ENCODE assay signal across 17 cellular contexts in the genomic region with DNA sequence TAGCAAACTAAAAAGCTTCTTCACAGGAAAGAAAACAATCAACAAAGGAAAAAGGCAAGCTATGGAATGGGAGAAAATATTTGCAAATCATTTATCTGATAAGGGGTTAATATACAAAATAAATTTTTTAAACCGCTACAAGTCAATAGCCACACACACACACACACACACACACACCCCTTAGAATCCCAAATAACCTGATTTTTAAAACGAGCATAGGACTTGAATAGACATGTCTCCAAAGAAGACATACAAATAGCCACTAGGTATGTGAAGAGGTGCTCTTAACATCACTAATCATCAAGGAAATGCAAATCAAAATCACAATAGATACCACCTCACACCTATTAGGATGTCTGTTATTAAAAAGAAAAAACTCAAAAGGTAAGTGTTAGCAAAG.
DNase-seq lines count a peak whose midpoint lies in the region; ATAC-seq and TF ChIP-seq lines count a peak whose summit lies in the region.
"Had no signal": no experiment of that assay in that cellular context is flagged by ENCODE, and none has a peak within 500 bp of the region (broad histone marks: within the 10 kb centered on the region; RNA-seq: fewer than 3 reads in every experiment).

No MANE protein-coding gene starts in this region.

- peaks cover 15% of the 10 kb centered on the region for H3K36me3 Mint-ChIP-seq in T-helper 1 cell treated with Interleukin-12 subunit alpha and Interleukin-12 subunit beta and Interleukin-4 antibody, amounts not matched to agents 30 μg/mL and 1 μg/mL, for 36 hours (ENCODE audit: low read depth)
- H3K36me3 Mint-ChIP-seq in IgD-negative memory B cell = peaks cover 2% of the 10 kb centered on the region
- no peaks in the 10 kb centered on the region for H3K36me3 Mint-ChIP-seq in WTC11
- H3K36me3 Mint-ChIP-seq in neural progenitor cell = no peaks in the 10 kb centered on the region
- H3K36me3 Mint-ChIP-seq in activated T-helper 2 cell treated with anti-CD3 and anti-CD28 coated beads, Interferon-gamma antibody, Interleukin-2, Interleukin-4, amounts not matched to agents 10 μg/mL and 5 μg/mL and 100 μg/mL, durations not matched to agents 14 hours and 24 hours and 36 hours (ENCODE audit: low read depth) = peaks cover 8% of the 10 kb centered on the region

- H3K9me3 Mint-ChIP-seq in T-helper 1 cell treated with Interleukin-12 subunit alpha and Interleukin-12 subunit beta and Interleukin-4 antibody, amounts not matched to agents 30 μg/mL and 1 μg/mL, for 36 hours = peaks cover 38% of the 10 kb centered on the region
- H3K9me3 Mint-ChIP-seq in IgD-negative memory B cell = peaks cover 12 to 31% (median 23%) of the 10 kb centered on the region in 3 donors
- no peaks in the 10 kb centered on the region for H3K9me3 Mint-ChIP-seq in WTC11
- peaks cover 27% of the 10 kb centered on the region for H3K9me3 Mint-ChIP-seq in neural progenitor cell
- peaks cover 33% of the 10 kb centered on the region for H3K9me3 Mint-ChIP-seq in activated T-helper 2 cell treated with anti-CD3 and anti-CD28 coated beads, Interferon-gamma antibody, Interleukin-2, Interleukin-4, amounts not matched to agents 10 μg/mL and 5 μg/mL and 100 μg/mL, durations not matched to agents 14 hours and 24 hours and 36 hours

- no peak overlapping the region for H3K4me2 ChIP-seq in neural progenitor cell
- H3K4me2 ChIP-seq: BLaER1 treated with 17β-estradiol and CSF1 and Interleukin-3, amounts not matched to agents 10 nM and 100 nM had no signal

- H3K27me3 ChIP-seq in neural progenitor cell = peaks cover 100% of the 10 kb centered on the region

- peaks cover 11% of the 10 kb centered on the region for H3K4me1 Mint-ChIP-seq in T-helper 1 cell treated with Interleukin-12 subunit alpha and Interleukin-12 subunit beta and Interleukin-4 antibody, amounts not matched to agents 30 μg/mL and 1 μg/mL, for 36 hours (ENCODE audit: low read depth)
- H3K4me1 Mint-ChIP-seq in IgD-negative memory B cell (peaks cover 2 to 11% (median 4%) of the 10 kb centered on the region in 3 donors), WTC11 (peaks cover 29% of the 10 kb centered on the region), neural progenitor cell (no peaks in the 10 kb centered on the region)
- peaks cover 6% of the 10 kb centered on the region for H3K4me1 Mint-ChIP-seq in activated T-helper 2 cell treated with anti-CD3 and anti-CD28 coated beads, Interferon-gamma antibody, Interleukin-2, Interleukin-4, amounts not matched to agents 10 μg/mL and 5 μg/mL and 100 μg/mL, durations not matched to agents 14 hours and 24 hours and 36 hours (ENCODE audit: low read depth)

- peaks cover 6% of the 10 kb centered on the region for H3K4me1 ChIP-seq in neural progenitor cell
- H3K4me1 ChIP-seq: BLaER1 treated with 17β-estradiol and CSF1 and Interleukin-3, amounts not matched to agents 10 nM and 100 nM; Peyer's patch had no signal

- no peak overlapping the region for H3K27ac ChIP-seq in neural progenitor cell
- H3K27ac ChIP-seq: BLaER1 treated with 17β-estradiol and CSF1 and Interleukin-3, amounts not matched to agents 10 nM and 100 nM; Peyer's patch had no signal

- H3K27ac Mint-ChIP-seq in T-helper 1 cell treated with Interleukin-12 subunit alpha and Interleukin-12 subunit beta and Interleukin-4 antibody, amounts not matched to agents 30 μg/mL and 1 μg/mL, for 36 hours = peak overlapping the region; percentile 41
- H3K27ac Mint-ChIP-seq in IgD-negative memory B cell (peak overlapping the region in 2 of 3 donors; percentile 59 to 80), WTC11 (no peak overlapping the region), neural progenitor cell (no peak overlapping the region)
- no peak overlapping the region for H3K27ac Mint-ChIP-seq in activated T-helper 2 cell treated with anti-CD3 and anti-CD28 coated beads, Interferon-gamma antibody, Interleukin-2, Interleukin-4, amounts not matched to agents 10 μg/mL and 5 μg/mL and 100 μg/mL, durations not matched to agents 14 hours and 24 hours and 36 hours

- ATAC-seq in WTC11 (no peak), GM19467 (IDR thresholded peaks at IDR 0.05; ENCODE audit: unreplicated experiment) (no peak)

- intact Hi-C loops in activated T-helper 2 cell treated with anti-CD3 and anti-CD28 coated beads, Interferon-gamma antibody, Interleukin-2, Interleukin-4, amounts not matched to agents 10 μg/mL and 5 μg/mL and 100 μg/mL, durations not matched to agents 14 hours and 24 hours and 36 hours (cut with micrococcal nuclease) = loop anchor here (5.0 kb wide), 1 partner anchor 39 kb away; no protein-coding TSS in a partner anchor

- peak overlapping the region; percentile 16 for H3K4me3 Mint-ChIP-seq in T-helper 1 cell treated with Interleukin-12 subunit alpha and Interleukin-12 subunit beta and Interleukin-4 antibody, amounts not matched to agents 30 μg/mL and 1 μg/mL, for 36 hours
- peak overlapping the region in 2 of 4 donors; percentile 54 to 70 for H3K4me3 Mint-ChIP-seq in IgD-negative memory B cell
- peak overlapping the region; percentile 80 for H3K4me3 Mint-ChIP-seq in WTC11
- peak overlapping the region; percentile 17 for H3K4me3 Mint-ChIP-seq in neural progenitor cell
- H3K4me3 Mint-ChIP-seq in activated T-helper 2 cell treated with anti-CD3 and anti-CD28 coated beads, Interferon-gamma antibody, Interleukin-2, Interleukin-4, amounts not matched to agents 10 μg/mL and 5 μg/mL and 100 μg/mL, durations not matched to agents 14 hours and 24 hours and 36 hours (ENCODE audit: low read depth) = no peak overlapping the region

- H2AFZ ChIP-seq in neural progenitor cell (replicated peaks) = no peak overlapping the region

- DNase-seq in T-helper 1 cell (no peak), WTC11 (ENCODE audit: low spot score) (no peak), neural progenitor cell (ENCODE audit: low spot score) (no peak), NCI-H2196 treated with DMSO at 0.1 percent for 48 hours (lab: John Stamatoyannopoulos, UW; ENCODE audit: unreplicated experiment) (no peak)
- DNase-seq in activated T-helper 2 cell treated with anti-CD3 and anti-CD28 coated beads, Interferon-gamma antibody, Interleukin-2, Interleukin-4, amounts not matched to agents 10 μg/mL and 5 μg/mL and 100 μg/mL, durations not matched to agents 14 hours and 24 hours and 36 hours (ENCODE audit: low spot score) = no peak
- DNase-seq: IMR-90, NCI-H1048, NCI-H146, NCI-H2081 treated with DMSO at 0.1 percent for 48 hours, NCI-H226, NCI-H526, Peyer's patch, Right ventricle myocardium superior had no signal

- CTCF ChIA-PET in WTC11 (lab: Charles Lee) = interaction anchor here (0.6 kb wide), 1 partner anchor 172 kb away, joined by 3 read pairs; no protein-coding TSS in a partner anchor

- H3K4me3 ChIP-seq in neural progenitor cell = no peak overlapping the region
- H3K4me3 ChIP-seq: BLaER1 treated with 17β-estradiol and CSF1 and Interleukin-3, amounts not matched to agents 10 nM and 100 nM; Peyer's patch had no signal

- no peaks in the 10 kb centered on the region for H3K36me3 ChIP-seq in neural progenitor cell
- H3K36me3 ChIP-seq: BLaER1 treated with 17β-estradiol and CSF1 and Interleukin-3, amounts not matched to agents 10 nM and 100 nM; Peyer's patch had no signal

- H3K27me3 Mint-ChIP-seq in T-helper 1 cell treated with Interleukin-12 subunit alpha and Interleukin-12 subunit beta and Interleukin-4 antibody, amounts not matched to agents 30 μg/mL and 1 μg/mL, for 36 hours (ENCODE audit: low read depth) = peaks cover 81% of the 10 kb centered on the region
- H3K27me3 Mint-ChIP-seq in IgD-negative memory B cell = peaks cover 71% of the 10 kb centered on the region
- H3K27me3 Mint-ChIP-seq in WTC11 (ENCODE audit: low read depth) = peaks cover 79% of the 10 kb centered on the region
- H3K27me3 Mint-ChIP-seq in neural progenitor cell (ENCODE audit: insufficient read depth, low read depth) = peaks cover 75% of the 10 kb centered on the region
- peaks cover 73% of the 10 kb centered on the region for H3K27me3 Mint-ChIP-seq in activated T-helper 2 cell treated with anti-CD3 and anti-CD28 coated beads, Interferon-gamma antibody, Interleukin-2, Interleukin-4, amounts not matched to agents 10 μg/mL and 5 μg/mL and 100 μg/mL, durations not matched to agents 14 hours and 24 hours and 36 hours (ENCODE audit: low read depth)

- H4K20me1 ChIP-seq in neural progenitor cell (ENCODE audit: low read depth) = no peaks in the 10 kb centered on the region
- H4K20me1 ChIP-seq: BLaER1 treated with 17β-estradiol and CSF1 and Interleukin-3, amounts not matched to agents 10 nM and 100 nM had no signal

- POLR2A ChIA-PET in WTC11 (lab: Charles Lee) = interaction anchor here (0.6 kb wide), 1 partner anchor 23 kb away, joined by 3 read pairs; no protein-coding TSS in a partner anchor

- no peak for TF ChIP-seq CTCF in WTC11 (IDR thresholded peaks at IDR 0.05)
- no peak for TF ChIP-seq CTCF in neural progenitor cell (IDR thresholded peaks at IDR 0.05)

- H3K9me3 ChIP-seq in neural progenitor cell (ENCODE audit: low read depth) = no peaks in the 10 kb centered on the region
- H3K9me3 ChIP-seq: Peyer's patch had no signal

- H3K79me2 ChIP-seq in neural progenitor cell (ENCODE audit: low read depth) = no peaks in the 10 kb centered on the region

- H3F3A ChIP-seq in neural progenitor cell (ENCODE audit: low read depth) = peaks cover 22% of the 10 kb centered on the region

- H3K9ac ChIP-seq in neural progenitor cell = no peak overlapping the region
- H3K9ac ChIP-seq: BLaER1 treated with 17β-estradiol and CSF1 and Interleukin-3, amounts not matched to agents 10 nM and 100 nM had no signal

TF ChIP-seq in WTC11, 78 proteins besides CTCF, POLR2A, EP300 and RAD21:
- TF ChIP-seq, protein P1, sequence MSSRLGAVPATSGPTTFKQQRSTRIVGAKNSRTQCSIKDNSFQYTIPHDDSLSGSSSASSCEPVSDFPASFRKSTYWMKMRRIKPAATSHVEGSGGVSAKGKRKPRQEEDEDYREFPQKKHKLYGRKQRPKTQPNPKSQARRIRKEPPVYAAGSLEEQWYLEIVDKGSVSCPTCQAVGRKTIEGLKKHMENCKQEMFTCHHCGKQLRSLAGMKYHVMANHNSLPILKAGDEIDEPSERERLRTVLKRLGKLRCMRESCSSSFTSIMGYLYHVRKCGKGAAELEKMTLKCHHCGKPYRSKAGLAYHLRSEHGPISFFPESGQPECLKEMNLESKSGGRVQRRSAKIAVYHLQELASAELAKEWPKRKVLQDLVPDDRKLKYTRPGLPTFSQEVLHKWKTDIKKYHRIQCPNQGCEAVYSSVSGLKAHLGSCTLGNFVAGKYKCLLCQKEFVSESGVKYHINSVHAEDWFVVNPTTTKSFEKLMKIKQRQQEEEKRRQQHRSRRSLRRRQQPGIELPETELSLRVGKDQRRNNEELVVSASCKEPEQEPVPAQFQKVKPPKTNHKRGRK (CRISPR knock-in tag; IDR thresholded peaks at IDR 0.05; ENCODE audit: borderline replicate concordance) = no peak
- TF ChIP-seq ZNF263 (CRISPR knock-in tag; IDR thresholded peaks at IDR 0.05; ENCODE audit: low read depth) = no peak
- TF ChIP-seq ETV6 (CRISPR knock-in tag; IDR thresholded peaks at IDR 0.05) = no peak

Comparison
In these comparisons a context has a peak if more than half of its experiments do, and no peak if none do; other contexts are left out.
1. H3K27ac Mint-ChIP-seq: peak in T-helper 1 cell treated with Interleukin-12 subunit alpha and Interleukin-12 subunit beta and Interleukin-4 antibody, amounts not matched to agents 30 μg/mL and 1 μg/mL, for 36 hours (single experiment) and IgD-negative memory B cell (2 of 3); none in WTC11 (single experiment), neural progenitor cell (single experiment) and activated T-helper 2 cell treated with anti-CD3 and anti-CD28 coated beads, Interferon-gamma antibody, Interleukin-2, Interleukin-4, amounts not matched to agents 10 μg/mL and 5 μg/mL and 100 μg/mL, durations not matched to agents 14 hours and 24 hours and 36 hours (single experiment).